In the genomic region with DNA sequence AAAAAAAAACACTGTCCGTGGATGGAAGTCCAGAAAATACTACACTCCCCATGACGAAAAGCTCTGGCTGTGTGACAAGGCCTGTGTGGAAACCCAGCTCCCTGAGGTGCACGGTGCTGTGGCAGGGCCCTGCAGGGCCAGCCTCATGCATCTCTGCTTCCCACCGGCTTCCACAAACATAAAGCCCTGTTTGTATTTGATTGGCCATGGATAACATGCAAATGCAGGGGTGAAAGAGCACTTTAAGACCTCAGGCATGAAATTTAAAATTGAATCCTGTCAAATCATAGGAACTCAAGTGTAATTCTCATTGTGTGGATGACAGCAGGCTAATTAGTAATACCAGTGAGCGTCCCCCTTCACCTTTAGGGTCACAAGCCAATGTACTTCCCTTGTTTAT, we compare ENCODE assay signal across 22 cellular contexts.
DNase-seq lines count a peak whose midpoint lies in the region.
"Had no signal": no experiment of that assay in that cellular context is flagged by ENCODE, and none has a peak within 500 bp of the region (broad histone marks: within the 10 kb centered on the region; RNA-seq: fewer than 3 reads in every experiment).

No MANE protein-coding gene starts in this region.

- H3K9me3 ChIP-seq in HUES48 (ENCODE audit: control insufficient read depth, insufficient read depth, low read length) (peaks cover 4% of the 10 kb centered on the region; the same call in 1 of the 2 replicates), iPS-20b (ENCODE audit: insufficient read depth, low read depth, low read length) (peaks cover 3% of the 10 kb centered on the region; the same call in 1 of the 2 replicates)

- H3K27me3 ChIP-seq in HUES48 (ENCODE audit: control insufficient read depth, insufficient read depth, low read length) (no peaks in the 10 kb centered on the region), iPS-20b (ENCODE audit: insufficient read depth, low read length) (no peaks in the 10 kb centered on the region; the same call in 1 of the 2 replicates)
- H3K27me3 ChIP-seq: BLaER1 had no signal

- H3K4me3 ChIP-seq in HUES48 (ENCODE audit: low read depth, low read length) (peak overlapping the region; percentile 29; the same call in 1 of the 2 replicates), iPS-20b (ENCODE audit: low read length) (peak overlapping the region; percentile 51)
- H3K4me3 ChIP-seq: BLaER1, SK-N-MC had no signal

- H3K27ac ChIP-seq in HUES48 (ENCODE audit: low read depth, low read length) (peak overlapping the region; percentile 89), iPS-20b (ENCODE audit: low read length) (no peak overlapping the region)
- H3K27ac ChIP-seq: BLaER1, KMS-11, SK-N-MC had no signal

- H3K9ac ChIP-seq in HUES48 (ENCODE audit: low read depth, low read length) (no peak overlapping the region), iPS-20b (ENCODE audit: low read depth, low read length) (peak overlapping the region; percentile 32; the same call in 1 of the 2 replicates)
- H3K9ac ChIP-seq: BLaER1, KMS-11 had no signal

- peak; percentile 78 for DNase-seq in NCI-H526 treated with DMSO at 0.1 percent for 48 hours (lab: John Stamatoyannopoulos, UW)
- peak; percentile 41 for DNase-seq in retina
- no peak for DNase-seq in activated CD4-positive, CD25-positive, alpha-beta regulatory T cell treated with anti-CD3 and anti-CD28 coated beads, Interleukin-2, amount 50 U/mL, for 72 hours
- DNase-seq in NCI-H2171 treated with DMSO at 0.1 percent for 48 hours (lab: John Stamatoyannopoulos, UW): no peak
- no peak for DNase-seq in activated CD8-positive, alpha-beta memory T cell treated with anti-CD3 and anti-CD28 coated beads, Interleukin-2, amount 50 U/mL, for 48 hours
- DNase-seq: CD4-positive, alpha-beta memory T cell; DMS53; EL; GOT3; MV-4-11; NCI-H1436; NCI-H2029; NCI-H2171; NCI-H446 treated with DMSO at 0.1 percent for 48 hours; NCI-H748 treated with DMSO at 0.1 percent for 48 hours; NK-92 treated with Interleukin-12 subunit alpha and Interleukin-12 subunit beta, amount 100 ng/mL, for 24 hours; Right ventricle myocardium superior had no signal

- no peaks in the 10 kb centered on the region for H3K36me3 ChIP-seq in HUES48 (ENCODE audit: control insufficient read depth, insufficient read depth, low read length)
- no peaks in the 10 kb centered on the region for H3K36me3 ChIP-seq in iPS-20b (ENCODE audit: insufficient read depth, low read depth, low read length)
- H3K36me3 ChIP-seq: BLaER1 had no signal

- H3K4me1 ChIP-seq in HUES48 (ENCODE audit: control insufficient read depth, insufficient read depth, low read length) (peaks cover 45% of the 10 kb centered on the region), iPS-20b (ENCODE audit: insufficient read depth, low read length) (peaks cover 17% of the 10 kb centered on the region; the same call in 1 of the 2 replicates)
- H3K4me1 ChIP-seq: BLaER1 had no signal

Comparison
In these comparisons a context has a peak if more than half of its experiments do, and no peak if none do; other contexts are left out.
1. DNase-seq: peak in NCI-H526 treated with DMSO at 0.1 percent for 48 hours (single experiment) and retina (single experiment); none in activated CD4-positive, CD25-positive, alpha-beta regulatory T cell treated with anti-CD3 and anti-CD28 coated beads, Interleukin-2, amount 50 U/mL, for 72 hours (single experiment), NCI-H2171 treated with DMSO at 0.1 percent for 48 hours (single experiment) and activated CD8-positive, alpha-beta memory T cell treated with anti-CD3 and anti-CD28 coated beads, Interleukin-2, amount 50 U/mL, for 48 hours (single experiment).